Comparison of ENCODE assay signal across 14 cellular contexts in genomic region chr14:100051103-100051502, GRCh38. TPM values are rescaled to one million over a fixed set of nuclear protein-coding genes. Genes with fewer than 3 reads are reported as not detected.
DNase-seq lines count a peak whose midpoint lies in the region; ATAC-seq and TF ChIP-seq lines count a peak whose summit lies in the region.
"Had no signal": no experiment of that assay in that cellular context is flagged by ENCODE, and none has a peak within 500 bp of the region (broad histone marks: within the 10 kb centered on the region; RNA-seq: fewer than 3 reads in every experiment).

No MANE protein-coding gene starts in this region.

- TF ChIP-seq CTCF in chondrocyte (IDR thresholded peaks at IDR 0.05) (no peak), osteocyte (IDR thresholded peaks at IDR 0.05) (no peak)

- no peak overlapping the region for H3K4me3 Mint-ChIP-seq in activated naive CD8-positive, alpha-beta T cell treated with anti-CD3 and anti-CD28 coated beads, Interleukin-2, amount 10 ng/mL, durations not matched to agents 7 days and 5 days
- no peak overlapping the region for H3K4me3 Mint-ChIP-seq in activated naive CD8-positive, alpha-beta T cell treated with anti-CD3 and anti-CD28 coated beads for 36 hours
- H3K4me3 Mint-ChIP-seq in chondrocyte (ENCODE audit: unreplicated experiment) (no peak overlapping the region), osteocyte (ENCODE audit: unreplicated experiment) (no peak overlapping the region)
- H3K4me3 Mint-ChIP-seq: CD4-positive, CD25-positive, alpha-beta regulatory T cell; CD8-positive, alpha-beta memory T cell; HFFc6 had no signal

- H3K4me1 Mint-ChIP-seq in activated naive CD8-positive, alpha-beta T cell treated with anti-CD3 and anti-CD28 coated beads, Interleukin-2, amount 10 ng/mL, durations not matched to agents 7 days and 5 days, result peaks cover 34% of the 10 kb centered on the region
- H3K4me1 Mint-ChIP-seq in activated naive CD8-positive, alpha-beta T cell treated with anti-CD3 and anti-CD28 coated beads for 36 hours, result peaks cover 38% of the 10 kb centered on the region
- H3K4me1 Mint-ChIP-seq in chondrocyte (ENCODE audit: low read depth) (peaks cover 45% of the 10 kb centered on the region), osteocyte (ENCODE audit: unreplicated experiment) (peaks cover 49% of the 10 kb centered on the region)

- H3K36me3 Mint-ChIP-seq in activated naive CD8-positive, alpha-beta T cell treated with anti-CD3 and anti-CD28 coated beads, Interleukin-2, amount 10 ng/mL, durations not matched to agents 7 days and 5 days, result peaks cover 15% of the 10 kb centered on the region
- no peaks in the 10 kb centered on the region for H3K36me3 Mint-ChIP-seq in activated naive CD8-positive, alpha-beta T cell treated with anti-CD3 and anti-CD28 coated beads for 36 hours
- no peaks in the 10 kb centered on the region for H3K36me3 Mint-ChIP-seq in chondrocyte (ENCODE audit: low read depth)
- H3K36me3 Mint-ChIP-seq in osteocyte (ENCODE audit: unreplicated experiment), result no peaks in the 10 kb centered on the region
- H3K36me3 Mint-ChIP-seq: CD4-positive, CD25-positive, alpha-beta regulatory T cell; CD8-positive, alpha-beta memory T cell had no signal

- no peak for DNase-seq in activated naive CD8-positive, alpha-beta T cell treated with anti-CD3 and anti-CD28 coated beads, Interleukin-2, amount 10 ng/mL, durations not matched to agents 7 days and 5 days
- no peak for DNase-seq in activated naive CD8-positive, alpha-beta T cell treated with anti-CD3 and anti-CD28 coated beads for 36 hours
- DNase-seq in chondrocyte (ENCODE audit: low spot score) (no peak), osteocyte (ENCODE audit: extremely low spot score, unreplicated experiment) (no peak)
- no peak for DNase-seq in stimulated activated CD4-positive, alpha-beta T cell treated with anti-CD3 and anti-CD28 coated beads, Interleukin-2, amount 100 ng/mL, for 24 hours
- DNase-seq: BE2C; C1 segment of cervical spinal cord; CD4-positive, CD25-positive, alpha-beta regulatory T cell; CD8-positive, alpha-beta memory T cell; GOT3; H7; HFFc6 had no signal

- no peaks in the 10 kb centered on the region for H3K9me3 Mint-ChIP-seq in activated naive CD8-positive, alpha-beta T cell treated with anti-CD3 and anti-CD28 coated beads, Interleukin-2, amount 10 ng/mL, durations not matched to agents 7 days and 5 days
- H3K9me3 Mint-ChIP-seq in activated naive CD8-positive, alpha-beta T cell treated with anti-CD3 and anti-CD28 coated beads for 36 hours, result no peaks in the 10 kb centered on the region
- H3K9me3 Mint-ChIP-seq in chondrocyte (ENCODE audit: low read depth), result no peaks in the 10 kb centered on the region
- no peaks in the 10 kb centered on the region for H3K9me3 Mint-ChIP-seq in osteocyte (ENCODE audit: unreplicated experiment)
- H3K9me3 Mint-ChIP-seq: CD8-positive, alpha-beta memory T cell; HFFc6 had no signal

- no peak for ATAC-seq in activated naive CD8-positive, alpha-beta T cell treated with anti-CD3 and anti-CD28 coated beads, Interleukin-2, amount 10 ng/mL, durations not matched to agents 7 days and 5 days (ENCODE audit: low read depth)
- ATAC-seq in GM18867 (IDR thresholded peaks at IDR 0.05; ENCODE audit: unreplicated experiment), result no peak
- ATAC-seq: HCT116 had no signal

- POLR2A ChIA-PET in activated naive CD8-positive, alpha-beta T cell treated with anti-CD3 and anti-CD28 coated beads, Interleukin-2, amount 10 ng/mL, durations not matched to agents 7 days and 5 days (lab: Charles Lee), result interaction anchor here (0.9 to 1.2 kb wide), 3 partner anchors 15 to 232 kb away, joined by 3 to 5 read pairs (median 4); no protein-coding TSS in a partner anchor

- H3K27ac Mint-ChIP-seq in activated naive CD8-positive, alpha-beta T cell treated with anti-CD3 and anti-CD28 coated beads, Interleukin-2, amount 10 ng/mL, durations not matched to agents 7 days and 5 days, result peak overlapping the region; percentile 26
- no peak overlapping the region for H3K27ac Mint-ChIP-seq in activated naive CD8-positive, alpha-beta T cell treated with anti-CD3 and anti-CD28 coated beads for 36 hours
- H3K27ac Mint-ChIP-seq in chondrocyte (ENCODE audit: unreplicated experiment) (peak overlapping the region; percentile 57), osteocyte (ENCODE audit: unreplicated experiment) (peak overlapping the region; percentile 45)
- H3K27ac Mint-ChIP-seq: HFFc6 had no signal

- H3K27me3 Mint-ChIP-seq in activated naive CD8-positive, alpha-beta T cell treated with anti-CD3 and anti-CD28 coated beads, Interleukin-2, amount 10 ng/mL, durations not matched to agents 7 days and 5 days, result no peaks in the 10 kb centered on the region
- H3K27me3 Mint-ChIP-seq in activated naive CD8-positive, alpha-beta T cell treated with anti-CD3 and anti-CD28 coated beads for 36 hours, result no peaks in the 10 kb centered on the region
- H3K27me3 Mint-ChIP-seq in chondrocyte (ENCODE audit: low read depth) (no peaks in the 10 kb centered on the region), osteocyte (ENCODE audit: unreplicated experiment) (no peaks in the 10 kb centered on the region)
- H3K27me3 Mint-ChIP-seq: CD4-positive, CD25-positive, alpha-beta regulatory T cell; CD8-positive, alpha-beta memory T cell had no signal

RNA-seq across cellular contexts. Expression of gene EVL, which starts 14.1 kb away (rescaled TPM):
- total RNA-seq in activated naive CD8-positive, alpha-beta T cell treated with anti-CD3 and anti-CD28 coated beads, Interleukin-2, amount 10 ng/mL, durations not matched to agents 7 days and 5 days, result 1,000 to 10,000 TPM; 1,124 to 1,144 TPM
- 100 to 1,000 TPM; 225 to 236 TPM for total RNA-seq in activated naive CD8-positive, alpha-beta T cell treated with anti-CD3 and anti-CD28 coated beads for 36 hours
- total RNA-seq in chondrocyte (98.9 to 112 TPM (median 104 TPM) in 3 replicates), osteocyte (136 and 157 TPM in 2 replicates)
